In the genomic region with DNA sequence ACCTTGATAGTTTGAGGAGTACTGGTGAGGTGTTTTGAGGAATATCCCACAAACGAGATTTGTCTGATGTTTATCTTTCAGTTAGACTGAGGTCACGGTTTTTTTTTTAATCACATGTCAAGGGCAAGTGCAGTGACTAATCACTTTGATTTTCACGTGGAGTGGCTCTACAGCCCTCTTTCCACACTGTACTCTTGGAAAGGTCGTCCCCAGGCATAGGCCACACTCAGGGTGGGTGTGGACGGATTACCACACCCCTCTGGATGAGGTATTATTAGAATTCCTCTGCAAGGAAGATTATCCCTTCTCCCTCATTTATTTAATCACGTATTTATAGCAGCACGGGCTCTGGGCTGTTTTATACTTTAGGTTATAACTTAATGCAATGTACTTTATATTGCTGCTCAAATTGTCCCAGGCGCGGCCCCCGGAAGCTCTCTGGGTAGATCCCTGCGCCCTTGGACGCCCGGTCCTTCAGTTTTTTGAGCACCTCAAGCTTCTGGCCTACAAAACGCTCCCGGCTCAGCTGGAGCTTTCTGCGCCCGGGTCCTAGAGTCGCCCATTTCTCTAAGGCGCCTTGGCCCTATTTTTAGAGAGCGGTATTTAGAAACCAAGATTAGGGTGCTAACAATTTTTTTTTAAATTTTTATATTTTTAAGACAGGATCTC, we compare ENCODE assay signal across 1 cellular context.
TF ChIP-seq lines count a peak whose summit lies in the region.

No MANE protein-coding gene starts in this region.

TF ChIP-seq in HepG2, 621 proteins besides CTCF, POLR2A, EP300 and RAD21 (continued from another document and continues in another):
- TF ChIP-seq PRDM10 (CRISPR knock-in tag; IDR thresholded peaks at IDR 0.05; ENCODE audit: low read depth) (peak; percentile 92; the same call in 1 of the 2 replicates), REXO4 (CRISPR knock-in tag; IDR thresholded peaks at IDR 0.05; ENCODE audit: borderline replicate concordance) (no peak), ZFY (CRISPR knock-in tag; IDR thresholded peaks at IDR 0.05) (peak; percentile 82), FOSL2 (CRISPR knock-in tag; IDR thresholded peaks at IDR 0.05) (peak; percentile 91), BCL6 (CRISPR knock-in tag; IDR thresholded peaks at IDR 0.05) (peak; percentile 92), ZNF558 (CRISPR knock-in tag; IDR thresholded peaks at IDR 0.05; ENCODE audit: borderline replicate concordance) (no peak), ZNF773 (CRISPR knock-in tag; IDR thresholded peaks at IDR 0.05; ENCODE audit: borderline replicate concordance) (no peak), FOXA3 (CRISPR knock-in tag; IDR thresholded peaks at IDR 0.05) (peak; percentile 29; the same call in 1 of the 2 replicates), NFKB2 (CRISPR knock-in tag; IDR thresholded peaks at IDR 0.05; ENCODE audit: borderline replicate concordance) (no peak), CREB1 (IDR thresholded peaks at IDR 0.05) (peak; percentile 21; the same call in 1 of the 2 replicates), CREB1 (CRISPR knock-in tag; IDR thresholded peaks at IDR 0.05) (no peak), SNAI1 (CRISPR knock-in tag; IDR thresholded peaks at IDR 0.05; ENCODE audit: borderline replicate concordance) (no peak), ZNF660 (CRISPR knock-in tag; IDR thresholded peaks at IDR 0.05; ENCODE audit: borderline replicate concordance, low read depth) (no peak), CEBPG (CRISPR knock-in tag; IDR thresholded peaks at IDR 0.05) (peak; percentile 44; the same call in 1 of the 2 replicates), ZSCAN25 (CRISPR knock-in tag; IDR thresholded peaks at IDR 0.05) (no peak), ETV5 (CRISPR knock-in tag; IDR thresholded peaks at IDR 0.05; ENCODE audit: borderline replicate concordance) (peak; percentile 32; the same call in 1 of the 2 replicates), TBL1XR1 (IDR thresholded peaks at IDR 0.05; ENCODE audit: borderline replicate concordance, low read length, partially characterized antibody) (peak; percentile 66), IKZF5 (CRISPR knock-in tag; IDR thresholded peaks at IDR 0.05) (peak; percentile 13), MYPOP (CRISPR knock-in tag; IDR thresholded peaks at IDR 0.05) (peak; percentile 27; the same call in 1 of the 2 replicates), ZNF607 (CRISPR knock-in tag; IDR thresholded peaks at IDR 0.05; ENCODE audit: borderline replicate concordance) (0 out of 2 replicates have a peak, but pooled peaks have one; percentile 2), U2AF2 (IDR thresholded peaks at IDR 0.05; ENCODE audit: low read depth, low read length) (no peak; the same call in 1 of the 2 replicates), ZNF704 (CRISPR knock-in tag; IDR thresholded peaks at IDR 0.05; ENCODE audit: borderline replicate concordance) (no peak), CEBPB (IDR thresholded peaks at IDR 0.05; ENCODE audit: borderline replicate concordance, low read depth, low read length) (peak; percentile 1; the same call in 1 of the 2 replicates), TFE3 (CRISPR knock-in tag; IDR thresholded peaks at IDR 0.05) (peak; percentile 58; the same call in 1 of the 2 replicates), ZNF446 (CRISPR knock-in tag; IDR thresholded peaks at IDR 0.05) (0 out of 2 replicates have a peak, but pooled peaks have one; percentile 7), SKI (IDR thresholded peaks at IDR 0.05; ENCODE audit: partially characterized antibody) (peak; percentile 29), ZNF121 (CRISPR knock-in tag; IDR thresholded peaks at IDR 0.05) (no peak), ZNF83 (CRISPR knock-in tag; IDR thresholded peaks at IDR 0.05; ENCODE audit: borderline replicate concordance) (no peak), ZNF782 (CRISPR knock-in tag; IDR thresholded peaks at IDR 0.05; ENCODE audit: borderline replicate concordance) (no peak), TEF (CRISPR knock-in tag; IDR thresholded peaks at IDR 0.05) (0 out of 2 replicates have a peak, but pooled peaks have one; percentile 35), TRIM24 (CRISPR knock-in tag; IDR thresholded peaks at IDR 0.05) (no peak)
- TF ChIP-seq, protein P1, sequence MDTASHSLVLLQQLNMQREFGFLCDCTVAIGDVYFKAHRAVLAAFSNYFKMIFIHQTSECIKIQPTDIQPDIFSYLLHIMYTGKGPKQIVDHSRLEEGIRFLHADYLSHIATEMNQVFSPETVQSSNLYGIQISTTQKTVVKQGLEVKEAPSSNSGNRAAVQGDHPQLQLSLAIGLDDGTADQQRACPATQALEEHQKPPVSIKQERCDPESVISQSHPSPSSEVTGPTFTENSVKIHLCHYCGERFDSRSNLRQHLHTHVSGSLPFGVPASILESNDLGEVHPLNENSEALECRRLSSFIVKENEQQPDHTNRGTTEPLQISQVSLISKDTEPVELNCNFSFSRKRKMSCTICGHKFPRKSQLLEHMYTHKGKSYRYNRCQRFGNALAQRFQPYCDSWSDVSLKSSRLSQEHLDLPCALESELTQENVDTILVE (CRISPR knock-in tag; IDR thresholded peaks at IDR 0.05), result peak; percentile 73
- TF ChIP-seq, protein P2, sequence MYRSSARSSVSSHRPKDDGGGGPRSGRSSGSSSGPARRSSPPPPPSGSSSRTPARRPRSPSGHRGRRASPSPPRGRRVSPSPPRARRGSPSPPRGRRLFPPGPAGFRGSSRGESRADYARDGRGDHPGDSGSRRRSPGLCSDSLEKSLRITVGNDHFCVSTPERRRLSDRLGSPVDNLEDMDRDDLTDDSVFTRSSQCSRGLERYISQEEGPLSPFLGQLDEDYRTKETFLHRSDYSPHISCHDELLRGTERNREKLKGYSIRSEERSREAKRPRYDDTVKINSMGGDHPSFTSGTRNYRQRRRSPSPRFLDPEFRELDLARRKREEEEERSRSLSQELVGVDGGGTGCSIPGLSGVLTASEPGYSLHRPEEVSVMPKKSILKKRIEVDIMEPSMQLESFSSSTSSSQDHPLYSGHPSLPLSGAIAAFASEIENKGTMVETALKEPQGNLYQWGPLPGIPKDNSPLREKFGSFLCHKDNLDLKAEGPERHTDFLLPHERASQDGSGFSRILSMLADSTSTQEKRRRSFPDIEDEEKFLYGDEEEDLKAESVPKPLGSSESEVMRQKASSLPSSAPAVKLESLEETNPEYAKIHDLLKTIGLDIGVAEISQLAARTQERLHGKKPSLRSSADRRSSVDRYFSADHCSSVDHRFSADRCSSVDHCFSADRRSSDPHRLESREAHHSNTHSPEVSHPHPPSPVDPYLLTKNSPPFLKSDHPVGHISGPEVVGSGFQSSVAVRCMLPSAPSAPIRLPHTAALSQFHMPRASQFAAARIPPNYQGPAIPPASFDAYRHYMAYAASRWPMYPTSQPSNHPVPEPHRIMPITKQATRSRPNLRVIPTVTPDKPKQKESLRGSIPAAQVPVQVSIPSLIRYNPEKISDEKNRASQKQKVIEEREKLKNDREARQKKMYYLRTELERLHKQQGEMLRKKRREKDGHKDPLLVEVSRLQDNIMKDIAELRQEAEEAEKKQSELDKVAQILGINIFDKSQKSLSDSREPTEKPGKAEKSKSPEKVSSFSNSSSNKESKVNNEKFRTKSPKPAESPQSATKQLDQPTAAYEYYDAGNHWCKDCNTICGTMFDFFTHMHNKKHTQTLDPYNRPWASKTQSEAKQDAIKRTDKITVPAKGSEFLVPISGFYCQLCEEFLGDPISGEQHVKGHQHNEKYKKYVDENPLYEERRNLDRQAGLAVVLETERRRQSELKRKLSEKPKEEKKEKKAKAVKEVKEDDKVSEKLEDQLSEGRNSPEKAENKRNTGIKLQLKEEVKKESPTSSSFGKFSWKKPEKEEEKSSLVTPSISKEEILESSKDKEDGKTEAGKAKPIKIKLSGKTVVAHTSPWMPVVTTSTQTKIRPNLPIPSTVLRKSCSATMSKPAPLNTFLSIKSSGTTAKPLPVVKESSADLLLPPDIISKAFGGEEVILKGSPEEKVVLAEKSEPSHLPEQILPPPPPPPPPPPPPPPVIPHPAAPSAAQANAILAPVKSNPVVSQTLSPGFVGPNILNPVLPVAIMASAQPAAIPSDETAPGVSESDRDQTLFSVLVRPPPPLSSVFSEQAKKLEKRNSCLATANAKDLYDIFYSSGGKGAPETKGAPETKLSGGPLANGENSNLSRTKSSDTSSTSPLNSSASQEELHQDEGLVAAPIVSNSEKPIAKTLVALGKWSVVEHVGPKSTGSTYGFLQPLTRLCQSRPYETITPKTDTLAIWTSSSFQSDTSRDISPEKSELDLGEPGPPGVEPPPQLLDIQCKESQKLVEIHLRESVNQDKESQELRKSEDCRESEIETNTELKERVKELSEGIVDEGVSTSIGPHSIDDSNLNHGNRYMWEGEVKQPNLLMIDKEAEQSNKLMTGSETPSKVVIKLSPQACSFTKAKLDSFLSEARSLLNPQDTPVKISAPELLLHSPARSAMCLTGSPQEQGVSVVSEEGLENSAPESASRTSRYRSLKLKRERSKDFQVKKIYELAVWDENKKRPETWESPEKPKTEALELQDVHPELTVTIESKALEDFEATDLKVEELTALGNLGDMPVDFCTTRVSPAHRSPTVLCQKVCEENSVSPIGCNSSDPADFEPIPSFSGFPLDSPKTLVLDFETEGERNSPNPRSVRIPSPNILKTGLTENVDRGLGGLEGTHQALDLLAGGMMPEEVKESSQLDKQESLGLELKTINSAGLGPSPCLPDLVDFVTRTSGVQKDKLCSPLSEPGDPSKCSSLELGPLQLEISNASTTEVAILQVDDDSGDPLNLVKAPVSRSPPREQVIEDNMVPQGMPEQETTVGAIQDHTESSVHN (CRISPR knock-in tag; IDR thresholded peaks at IDR 0.05), result no peak
